ENCODE assay signal across 9 cellular contexts in the genomic region with DNA sequence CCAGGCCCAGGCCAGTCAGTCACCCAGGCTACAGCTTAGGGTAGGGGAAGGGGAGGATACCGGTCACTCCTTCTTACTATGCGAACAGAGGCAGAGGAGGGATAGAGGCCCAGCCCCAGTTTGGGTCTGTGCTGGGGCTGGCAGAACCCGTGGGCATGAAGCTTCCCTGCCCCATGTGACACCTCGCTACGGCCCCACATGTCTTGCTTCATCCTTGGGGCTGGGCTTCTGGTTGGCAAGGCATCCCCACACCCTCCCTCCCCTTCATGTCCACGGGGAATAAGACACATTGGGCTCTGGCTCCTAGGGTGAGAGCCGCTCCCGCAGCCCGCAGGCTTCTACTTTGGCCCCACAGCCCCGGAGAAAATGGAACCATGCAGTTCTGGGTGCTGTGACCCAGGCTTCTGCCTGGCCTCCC. TPM values are rescaled to one million over a fixed set of nuclear protein-coding genes. Genes with fewer than 3 reads are reported as not detected.
DNase-seq lines count a peak whose midpoint lies in the region; ATAC-seq and TF ChIP-seq lines count a peak whose summit lies in the region.
"Had no signal": no experiment of that assay in that cellular context is flagged by ENCODE, and none has a peak within 500 bp of the region (broad histone marks: within the 10 kb centered on the region; RNA-seq: fewer than 3 reads in every experiment).

No MANE protein-coding gene starts in this region.

- 49% methylated on average over 10 of the region's 10 CpGs for WGBS in right cardiac atrium
- WGBS in psoas muscle, 3 donors: 38 to 60% (median 40%) methylated on average over 9 to 10 of the region's 10 CpGs

- H3K27ac ChIP-seq in right cardiac atrium (ENCODE audit: low read length): peak overlapping the region; percentile 94
- peak overlapping the region; percentile 88 for H3K27ac ChIP-seq in psoas muscle

- TF ChIP-seq CTCF in AG10803 (conservative IDR thresholded peaks at IDR 0.05; ENCODE audit: low read length) (no peak), psoas muscle (IDR thresholded peaks at IDR 0.05) (no peak)

- DNase-seq in AG10803 (ENCODE audit: low read depth) (peak; percentile 67), amniotic epithelial cell (ENCODE audit: low read depth) (peak; percentile 84), right cardiac atrium (peak in 1 of 3 donors; percentile 69), psoas muscle (peak; percentile 65 to 82), NCI-H146 treated with DMSO at 0.1 percent for 48 hours (lab: John Stamatoyannopoulos, UW; ENCODE audit: unreplicated experiment) (no peak), NCI-H510A treated with DMSO at 0.1 percent for 48 hours (lab: John Stamatoyannopoulos, UW) (no peak)
- DNase-seq: activated CD4-positive, alpha-beta T cell treated with anti-CD3 and anti-CD28 coated beads for 48 hours had no signal

- H3K36me3 ChIP-seq in psoas muscle (ENCODE audit: insufficient read depth in 1 of 2, low read depth in 1 of 2): peaks cover 0 to 16% of the 10 kb centered on the region in 2 donors

- intact Hi-C loops in right cardiac atrium (cut with DNase I) (loop anchor here in 2 of 4 donors (5.0 kb wide), 1 partner anchor 171 kb away; a partner anchor contains a TSS), psoas muscle (cut with DNase I) (loop anchor here in 1 of 2 donors (2.0 kb wide), 1 partner anchor 80 kb away; no protein-coding TSS in a partner anchor)

- H3K4me1 ChIP-seq in right cardiac atrium (ENCODE audit: control insufficient read depth, insufficient read depth, low read length) (peaks cover 62% of the 10 kb centered on the region), psoas muscle (peaks cover 75% of the 10 kb centered on the region)

- H3K9me3 ChIP-seq in right cardiac atrium (ENCODE audit: control insufficient read depth, low read length) (no peaks in the 10 kb centered on the region), psoas muscle (no peaks in the 10 kb centered on the region)

- peak in 1 of 2 donors; percentile 30 for ATAC-seq in right cardiac atrium
- peak; percentile 7 to 51 (median 20) for ATAC-seq in psoas muscle
- ATAC-seq in HG03439 (IDR thresholded peaks at IDR 0.05; ENCODE audit: unreplicated experiment): no peak
- no peak for ATAC-seq in HG03520 (IDR thresholded peaks at IDR 0.05; ENCODE audit: unreplicated experiment)

- no peak overlapping the region for H3K4me3 ChIP-seq in AG10803 (ENCODE audit: low read length)
- H3K4me3 ChIP-seq in right cardiac atrium (ENCODE audit: low read length): no peak overlapping the region
- H3K4me3 ChIP-seq in psoas muscle: no peak overlapping the region

- H3K27me3 ChIP-seq in right cardiac atrium (ENCODE audit: control insufficient read depth, insufficient read depth) (no peaks in the 10 kb centered on the region), psoas muscle (ENCODE audit: insufficient read depth in 3 of 3, low read length in 2 of 3) (no peaks in the 10 kb centered on the region)

RNA-seq across cellular contexts. Expression of a gene that starts 32.4 kb away (rescaled TPM):
- total RNA-seq in right cardiac atrium (10 to 100 TPM; 21.8 to 26.4 (median 25.3) TPM), psoas muscle (10 to 100 TPM in 3 of 4 donors, 1 to 10 TPM in 1; 9.2 to 12.1 (median 11.4) TPM)
- polyA plus RNA-seq in right cardiac atrium (29.8 TPM), psoas muscle (10 to 100 TPM; 12.6 to 20.6 (median 13.2) TPM)

RNA-seq across cellular contexts. Expression of a gene that starts 48.5 kb away (rescaled TPM):
- total RNA-seq in right cardiac atrium (under 1 TPM; 0.26 to 0.79 (median 0.60) TPM), psoas muscle (under 1 TPM; 0.04 to 0.94 (median 0.17) TPM)
- polyA plus RNA-seq in right cardiac atrium (0.25 TPM), psoas muscle (under 1 TPM; 0.03 to 0.04 (median 0.04) TPM)

Comparison
In these comparisons a context has a peak if more than half of its experiments do, and no peak if none do; other contexts are left out.
1. DNase-seq: peak in AG10803 (single experiment), amniotic epithelial cell (single experiment) and psoas muscle (2 of 2); none in NCI-H146 treated with DMSO at 0.1 percent for 48 hours (single experiment) and NCI-H510A treated with DMSO at 0.1 percent for 48 hours (single experiment).
2. ATAC-seq: peak in psoas muscle (4 of 4); none in HG03439 (single experiment) and HG03520 (single experiment).